In genomic region chr1:83151167-83151898, GRCh38 we compare ENCODE assay signal across 8 cellular contexts.
A peak's percentile ranks its signal among the peaks of the same experiment; 100 is the strongest.
DNase-seq lines count a peak whose midpoint lies in the region; ATAC-seq and TF ChIP-seq lines count a peak whose summit lies in the region.
"Not testable (repeated sequence)": the region's sequence is repeated elsewhere in the genome, so short reads cannot be mapped to it uniquely, and the experiment has no call there.

No MANE protein-coding gene starts in this region.

- H3K4me3 Mint-ChIP-seq in WTC11, result not testable (repeated sequence)

- H3K27ac Mint-ChIP-seq in WTC11, result not testable (repeated sequence)

- CTCF ChIA-PET in WTC11 (lab: Charles Lee), result not testable (repeated sequence)

- not testable (repeated sequence) for H3K9me3 ChIP-seq in lung (ENCODE audit: control insufficient read depth in 2 of 2, insufficient read depth in 1 of 2, low read length in 1 of 2); uterus

- H3K4me1 Mint-ChIP-seq in WTC11, result not testable (repeated sequence)

- H3K4me3 ChIP-seq in choroid plexus epithelial cell (ENCODE audit: low read depth, low read length); lung; uterus: not testable (repeated sequence)

- not testable (repeated sequence) for H3K27ac ChIP-seq in lung (ENCODE audit: low read depth in 1 of 2, low read length in 1 of 2); uterus

- 66 to 85% methylated on average over 2 of the region's 3 CpGs for WGBS in lung, 2 donors

- H3K36me3 ChIP-seq in lung (ENCODE audit: control insufficient read depth in 2 of 2, insufficient read depth in 2 of 2, low read length in 2 of 2); uterus: not testable (repeated sequence)

- not testable (repeated sequence) for H3K9me3 Mint-ChIP-seq in WTC11

- TF ChIP-seq POLR2A in uterus (IDR thresholded peaks at IDR 0.05), result not testable (repeated sequence)

- H3K36me3 Mint-ChIP-seq in WTC11, result not testable (repeated sequence)

- H3K4me1 ChIP-seq in lung (ENCODE audit: control insufficient read depth in 2 of 2, insufficient read depth in 2 of 2, low read length in 2 of 2); uterus: not testable (repeated sequence)

- intact Hi-C loops in Right ventricle myocardium inferior (cut with DNase I); uterus (cut with DNase I; ENCODE audit: low total_unique reads): not testable (repeated sequence)

- H3K27me3 Mint-ChIP-seq in WTC11 (ENCODE audit: low read depth), result not testable (repeated sequence)

- DNase-seq in EH (ENCODE audit: low read depth), result peak; percentile 84
- DNase-seq in NCI-H345 (lab: John Stamatoyannopoulos, UW), result peak; percentile 14
- not testable (repeated sequence) for DNase-seq in WTC11 (ENCODE audit: low spot score)
- peak; percentile 75 for DNase-seq in choroid plexus epithelial cell (ENCODE audit: low read depth)
- peak; percentile 37 for DNase-seq in Right ventricle myocardium inferior (ENCODE audit: missing footprints)
- peak; percentile 80 for DNase-seq in lung (ENCODE audit: low spot score)
- DNase-seq in renal cortical epithelial cell (ENCODE audit: low read depth), result peak; percentile 63
- DNase-seq in uterus, result peak; percentile 45 to 47

- H3K27me3 ChIP-seq in lung (ENCODE audit: control insufficient read depth, insufficient read depth); uterus: not testable (repeated sequence)

- ATAC-seq in WTC11, result peak; percentile 66
- ATAC-seq in Right ventricle myocardium inferior, result peak; percentile 99
- ATAC-seq in lung (ENCODE audit: insufficient read depth, low FRiP score), result peak; percentile 90

- TF ChIP-seq CTCF in WTC11 (IDR thresholded peaks at IDR 0.05); choroid plexus epithelial cell (conservative IDR thresholded peaks at IDR 0.05; ENCODE audit: low read depth, low read length); lung (IDR thresholded peaks at IDR 0.05; ENCODE audit: control extremely low read depth, extremely low read depth); uterus (IDR thresholded peaks at IDR 0.05): not testable (repeated sequence)

- POLR2A ChIA-PET in WTC11 (lab: Charles Lee), result not testable (repeated sequence)
